In the genomic region with DNA sequence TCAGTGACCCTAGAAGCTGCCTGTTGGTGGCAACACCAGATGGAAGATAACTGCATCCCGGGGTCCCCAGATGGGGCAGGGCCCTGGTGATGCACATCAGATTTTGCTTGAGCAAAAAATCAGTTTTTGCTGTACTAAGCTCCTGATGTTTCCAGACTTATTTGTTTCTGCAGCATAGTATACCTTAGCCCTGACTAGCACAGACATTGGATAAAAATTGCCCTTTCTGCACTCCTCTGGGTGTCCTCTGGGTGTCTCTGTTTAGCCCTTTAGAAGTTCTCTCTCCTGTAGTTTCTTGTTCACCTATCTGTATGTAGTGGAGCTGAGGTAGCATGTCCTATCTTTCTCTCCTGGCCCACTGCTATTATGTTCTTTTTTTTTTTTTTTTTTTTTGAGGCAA, we compare ENCODE assay signal across 9 cellular contexts. TPM values are rescaled to one million over a fixed set of nuclear protein-coding genes. Genes with fewer than 3 reads are reported as not detected.
DNase-seq lines count a peak whose midpoint lies in the region; ATAC-seq, FAIRE-seq and TF ChIP-seq lines count a peak whose summit lies in the region.
"Had no signal": no experiment of that assay in that cellular context is flagged by ENCODE, and none has a peak within 500 bp of the region (broad histone marks: within the 10 kb centered on the region; RNA-seq: fewer than 3 reads in every experiment).

No MANE protein-coding gene starts in this region.

- 63% methylated on average over 1 of the region's 1 CpG; no CpG with 5 or more reads in 1 of the 2 donors for WGBS in upper lobe of left lung, 2 donors
- WGBS in neuronal stem cell (ENCODE audit: extremely low coverage in 2 of 2, insufficient read length in 2 of 2, insufficient replicate concordance in 1 of 2), 2 donors, result no CpG with 5 or more reads among the region's 1 CpG

- no peak overlapping the region for H4K91ac ChIP-seq in neuronal stem cell (ENCODE audit: low read depth, low read length, poor library complexity)

- FAIRE-seq in GM12892 (lab: Jason Lieb, UNC), result no peak

- no peak overlapping the region for H3K9ac ChIP-seq in neuronal stem cell (ENCODE audit: low read depth, low read length, poor library complexity)

- no peak overlapping the region for H3K18ac ChIP-seq in neuronal stem cell (ENCODE audit: low read length)

- POLR2A ChIA-PET in MCF 10A (lab: Yijun Ruan, JAX), result no interaction called here

- no peaks in the 10 kb centered on the region for H3K27me3 ChIP-seq in upper lobe of left lung
- H3K27me3 ChIP-seq in neuronal stem cell (ENCODE audit: control insufficient read depth in 3 of 3, insufficient read depth in 3 of 3, low read depth in 1 of 3, low read length in 3 of 3), result peaks cover 0 to 21% (median 0%) of the 10 kb centered on the region in 3 experiments

- no peak overlapping the region for H3K4me3 Mint-ChIP-seq in MCF 10A (ENCODE audit: unreplicated experiment)
- no peak overlapping the region for H3K4me3 Mint-ChIP-seq in stimulated activated effector memory CD8-positive, alpha-beta T cell treated with anti-CD3 and anti-CD28 coated beads, Interleukin-12 subunit alpha, Interleukin-12 subunit beta, amount 100 ng/mL, for 72 hours

- no peak overlapping the region for H3K23ac ChIP-seq in neuronal stem cell (ENCODE audit: low read depth, low read length, poor library complexity)

- no peak overlapping the region for H3K27ac Mint-ChIP-seq in MCF 10A (ENCODE audit: low read depth, unreplicated experiment)
- H3K27ac Mint-ChIP-seq in stimulated activated effector memory CD8-positive, alpha-beta T cell treated with anti-CD3 and anti-CD28 coated beads, Interleukin-12 subunit alpha, Interleukin-12 subunit beta, amount 100 ng/mL, for 72 hours, result no peak overlapping the region

- peaks cover 4 to 13% (median 8%) of the 10 kb centered on the region in 4 donors for H3K4me1 ChIP-seq in upper lobe of left lung
- peaks cover 1 to 5% of the 10 kb centered on the region in 2 donors for H3K4me1 ChIP-seq in neuronal stem cell (ENCODE audit: control insufficient read depth in 2 of 2, insufficient read depth in 1 of 2, low read depth in 1 of 2, low read length in 2 of 2)
- H3K4me1 ChIP-seq: HAP-1 had no signal

- no peaks in the 10 kb centered on the region for H3K79me1 ChIP-seq in neuronal stem cell (ENCODE audit: low read depth, low read length)

- H2BK120ac ChIP-seq in neuronal stem cell (ENCODE audit: low read depth, low read length), result no peak overlapping the region

- H3K4ac ChIP-seq in neuronal stem cell (ENCODE audit: low read length), result no peak overlapping the region

- no peaks in the 10 kb centered on the region for H3K27me3 Mint-ChIP-seq in MCF 10A (ENCODE audit: insufficient read depth, unreplicated experiment)

- CTCF ChIA-PET in MCF 10A (lab: Yijun Ruan, JAX), result interaction anchor here (0.6 to 1.4 kb wide), 8 partner anchors 9 to 419 kb away, joined by 3 to 4 read pairs (median 3); no protein-coding TSS in a partner anchor

- peak; percentile 72 for ATAC-seq in stimulated activated effector memory CD8-positive, alpha-beta T cell treated with anti-CD3 and anti-CD28 coated beads, Interleukin-12 subunit alpha, Interleukin-12 subunit beta, amount 100 ng/mL, for 72 hours
- ATAC-seq in upper lobe of left lung (ENCODE audit: low FRiP score in 2 of 2) (no peak), GM18873 (IDR thresholded peaks at IDR 0.05; ENCODE audit: low FRiP score, unreplicated experiment) (no peak)

- no peaks in the 10 kb centered on the region for H3K9me3 Mint-ChIP-seq in MCF 10A (ENCODE audit: unreplicated experiment)
- no peaks in the 10 kb centered on the region for H3K9me3 Mint-ChIP-seq in stimulated activated effector memory CD8-positive, alpha-beta T cell treated with anti-CD3 and anti-CD28 coated beads, Interleukin-12 subunit alpha, Interleukin-12 subunit beta, amount 100 ng/mL, for 72 hours

- H3K14ac ChIP-seq in neuronal stem cell (ENCODE audit: low read length), result no peak overlapping the region

- H3K9me3 ChIP-seq in upper lobe of left lung (no peaks in the 10 kb centered on the region), neuronal stem cell (replicated peaks in 1 of 2; ENCODE audit: control insufficient read depth in 2 of 2, insufficient read depth in 1 of 2, low read depth in 1 of 2, low read length in 2 of 2) (peaks cover 0 to 1% of the 10 kb centered on the region in 2 donors)
- H3K9me3 ChIP-seq: HAP-1 had no signal

- intact Hi-C loops in MCF 10A (cut with micrococcal nuclease), result loop anchor here (1.0 to 10.0 kb wide), 3 partner anchors 214 to 418 kb away; a partner anchor contains a TSS

- DNase-seq in ACHN (peak; percentile 2), GM12892 (ENCODE audit: insufficient read length) (peak; percentile 29), NCI-H2171 treated with DMSO at 0.1 percent for 48 hours (lab: John Stamatoyannopoulos, UW) (peak; percentile 71), MCF 10A (ENCODE audit: unreplicated experiment) (peak; percentile 43), upper lobe of left lung (no peak), neuronal stem cell (ENCODE audit: low spot score) (no peak)
- DNase-seq in stimulated activated effector memory CD8-positive, alpha-beta T cell treated with anti-CD3 and anti-CD28 coated beads, Interleukin-12 subunit alpha, Interleukin-12 subunit beta, amount 100 ng/mL, for 72 hours (ENCODE audit: low spot score in 2 of 2), result no peak

- H3K27ac ChIP-seq in upper lobe of left lung, result no peak overlapping the region
- H3K27ac ChIP-seq in neuronal stem cell (replicated peaks; ENCODE audit: low read length), result no peak overlapping the region

- no peak overlapping the region for H2BK15ac ChIP-seq in neuronal stem cell (ENCODE audit: low read length)

- TF ChIP-seq CTCF in MCF 10A (IDR thresholded peaks at IDR 0.05; ENCODE audit: unreplicated experiment) (peak; percentile 26), upper lobe of left lung (IDR thresholded peaks at IDR 0.05) (no peak)

- no peak overlapping the region for H4K8ac ChIP-seq in neuronal stem cell (ENCODE audit: low read depth, low read length)

- no TSS peak for BruUV-seq in MCF 10A (replicated peaks; lab: Mats Ljungman, UMichigan)

- H2BK12ac ChIP-seq in neuronal stem cell (ENCODE audit: low read length), result no peak overlapping the region

- no peaks in the 10 kb centered on the region for H3K36me3 Mint-ChIP-seq in MCF 10A (ENCODE audit: insufficient read depth, unreplicated experiment)
- H3K36me3 Mint-ChIP-seq in stimulated activated effector memory CD8-positive, alpha-beta T cell treated with anti-CD3 and anti-CD28 coated beads, Interleukin-12 subunit alpha, Interleukin-12 subunit beta, amount 100 ng/mL, for 72 hours, result no peaks in the 10 kb centered on the region

- H3K4me1 Mint-ChIP-seq in MCF 10A (ENCODE audit: insufficient read depth, unreplicated experiment), result peaks cover 16% of the 10 kb centered on the region
- H3K4me1 Mint-ChIP-seq in stimulated activated effector memory CD8-positive, alpha-beta T cell treated with anti-CD3 and anti-CD28 coated beads, Interleukin-12 subunit alpha, Interleukin-12 subunit beta, amount 100 ng/mL, for 72 hours, result peaks cover 9% of the 10 kb centered on the region

- no peak overlapping the region for H2AFZ ChIP-seq in neuronal stem cell (ENCODE audit: low read length)

- no peak overlapping the region for H2AK5ac ChIP-seq in neuronal stem cell (ENCODE audit: low read depth, low read length)

- no peaks in the 10 kb centered on the region for H3K36me3 ChIP-seq in upper lobe of left lung
- H3K36me3 ChIP-seq in neuronal stem cell (replicated peaks in 1 of 2; ENCODE audit: control insufficient read depth in 2 of 2, insufficient read depth in 2 of 2, low read length in 2 of 2), result no peaks in the 10 kb centered on the region
- H3K36me3 ChIP-seq: HAP-1 had no signal

- H2BK5ac ChIP-seq in neuronal stem cell (ENCODE audit: low read length), result no peak overlapping the region

- H3K4me2 ChIP-seq in neuronal stem cell (ENCODE audit: insufficient read depth, low read length, poor library complexity, severe bottlenecking), result no peak overlapping the region

- TF ChIP-seq POLR2A in GM12892 (IDR thresholded peaks at IDR 0.05; ENCODE audit: low read depth, low read length) (no peak), upper lobe of left lung (IDR thresholded peaks at IDR 0.05) (no peak)

- no peak for TF ChIP-seq EP300 in upper lobe of left lung (IDR thresholded peaks at IDR 0.05)

- in situ Hi-C loops in ACHN (cut with HindIII; ENCODE audit: low pct_ligation_motif_present, low pct_unique_long_range_greater_than_20kb, low sequenced_read_pairs), result no loop called here

- H3K4me3 ChIP-seq in upper lobe of left lung (no peak overlapping the region), neuronal stem cell (ENCODE audit: low read length in 2 of 2) (no peak overlapping the region)
- H3K4me3 ChIP-seq: HAP-1 had no signal

RNA-seq across cellular contexts. Expression of a gene that starts 30.3 kb away (rescaled TPM):
- polyA plus RNA-seq in GM12892 (2012; ENCODE audit: missing spikeins), result not detected
- not detected in 2 replicates for total RNA-seq in MCF 10A (2022)
- under 1 TPM in 1 of 6 donors, not detected in 5; 0.30 TPM for total RNA-seq in upper lobe of left lung
- not detected for polyA plus RNA-seq in neuronal stem cell (2013, experiment 1 of 2)
- not detected for polyA plus RNA-seq in neuronal stem cell (2013, experiment 2 of 2)

RNA-seq across cellular contexts. Expression of a gene that starts 30.7 kb away (rescaled TPM):
- not detected for polyA plus RNA-seq in GM12892 (2012; ENCODE audit: missing spikeins)
- total RNA-seq in MCF 10A (2022), result not detected in 2 replicates
- total RNA-seq in upper lobe of left lung, result 10 to 100 TPM in 1 of 6 donors, 1 to 10 TPM in 4, under 1 TPM in 1; 0.86 to 29.8 (median 6.5) TPM
- polyA plus RNA-seq in neuronal stem cell (2013, experiment 1 of 2), result 0.50 TPM
- 0.55 TPM for polyA plus RNA-seq in neuronal stem cell (2013, experiment 2 of 2)

Comparison
In these comparisons a context has a peak if more than half of its experiments do, and no peak if none do; other contexts are left out.
1. DNase-seq: peak in ACHN (single experiment), GM12892 (single experiment), NCI-H2171 treated with DMSO at 0.1 percent for 48 hours (single experiment) and MCF 10A (single experiment); none in stimulated activated effector memory CD8-positive, alpha-beta T cell treated with anti-CD3 and anti-CD28 coated beads, Interleukin-12 subunit alpha, Interleukin-12 subunit beta, amount 100 ng/mL, for 72 hours (0 of 2), upper lobe of left lung (0 of 2) and neuronal stem cell (single experiment).